27 cellular contexts compared by ENCODE assay signal in the genomic region with DNA sequence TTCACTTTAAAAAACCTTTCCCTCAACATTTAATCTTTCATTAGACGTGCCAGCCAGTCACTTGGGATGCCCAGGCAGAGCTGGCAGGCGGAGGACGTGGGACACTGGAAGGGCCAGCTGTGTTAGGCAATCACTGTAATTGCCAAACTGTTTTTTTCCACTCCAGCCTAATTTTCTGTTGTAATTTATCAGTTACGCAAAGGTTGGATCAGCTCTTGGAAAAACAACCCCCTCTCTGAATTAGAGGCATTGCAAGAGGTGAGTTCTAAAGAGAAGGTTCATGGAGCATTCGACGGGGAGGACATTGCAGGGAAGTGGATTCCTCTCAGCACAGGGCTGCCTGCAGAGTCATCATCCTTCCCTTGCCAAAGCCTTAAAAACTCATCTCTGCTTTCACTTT.
"Had no signal": no experiment of that assay in that cellular context is flagged by ENCODE, and none has a peak within 500 bp of the region (broad histone marks: within the 10 kb centered on the region; RNA-seq: fewer than 3 reads in every experiment).

No MANE protein-coding gene starts in this region.

- H3K27me3 ChIP-seq: brain microvascular endothelial cell, MG63, SJSA1 had no signal

- ATAC-seq: activated naive CD4-positive, alpha-beta T cell treated with anti-CD3 and anti-CD28 coated beads, Interleukin-2, amount 50 U/mL, for 72 hours; activated naive CD8-positive, alpha-beta T cell treated with anti-CD3 and anti-CD28 coated beads, Interleukin-2, amount 50 U/mL, for 24 hours; activated T-cell treated with anti-CD3 and anti-CD28 coated beads, Interleukin-2, amount 50 U/mL, for 4 hours; SK-N-SH treated with all-trans-retinoic acid at 6 μM for 48 hours had no signal

- H3K36me3 ChIP-seq: brain microvascular endothelial cell, MG63, SJSA1 had no signal

- H3K4me1 ChIP-seq: SJSA1 had no signal

- H3K4me3 Mint-ChIP-seq: activated B cell treated with CpG ODN at 0.5 μM for 24 hours; activated CD4-positive, alpha-beta memory T cell treated with anti-CD3 and anti-CD28 coated beads for 36 hours; activated CD4-positive, alpha-beta T cell treated with anti-CD3 and anti-CD28 coated beads, Interleukin-2, amount 10 ng/mL, durations not matched to agents 7 days and 5 days; activated naive CD8-positive, alpha-beta T cell treated with anti-CD3 and anti-CD28 coated beads, Interleukin-2, amount 50 U/mL, for 24 hours; activated T-cell treated with anti-CD3 and anti-CD28 coated beads, Interleukin-2, amount 50 U/mL, for 4 hours; T-helper 1 cell treated with Interleukin-12 subunit alpha and Interleukin-12 subunit beta and Interleukin-4 antibody, amounts not matched to agents 30 μg/mL and 1 μg/mL, for 36 hours had no signal

- H3K27ac Mint-ChIP-seq: activated B cell treated with CpG ODN at 0.5 μM for 24 hours; activated CD4-positive, alpha-beta memory T cell treated with anti-CD3 and anti-CD28 coated beads for 36 hours; activated CD4-positive, alpha-beta T cell treated with anti-CD3 and anti-CD28 coated beads, Interleukin-2, amount 10 ng/mL, durations not matched to agents 7 days and 5 days; activated naive CD4-positive, alpha-beta T cell treated with anti-CD3 and anti-CD28 coated beads, Interleukin-2, amount 50 U/mL, for 72 hours; activated naive CD8-positive, alpha-beta T cell treated with anti-CD3 and anti-CD28 coated beads, Interleukin-2, amount 50 U/mL, for 24 hours; T-helper 1 cell treated with Interleukin-12 subunit alpha and Interleukin-12 subunit beta and Interleukin-4 antibody, amounts not matched to agents 30 μg/mL and 1 μg/mL, for 36 hours had no signal

- FAIRE-seq: astrocyte, RCC 7860 had no signal

- H3K4me3 ChIP-seq: MG63, SJSA1 had no signal

- H3K27me3 Mint-ChIP-seq: activated B cell treated with CpG ODN at 0.5 μM for 24 hours; activated CD4-positive, alpha-beta memory T cell treated with anti-CD3 and anti-CD28 coated beads for 36 hours; activated naive CD8-positive, alpha-beta T cell treated with anti-CD3 and anti-CD28 coated beads, Interleukin-2, amount 50 U/mL, for 24 hours had no signal

- DNase-seq: activated B cell treated with CpG ODN at 0.5 μM for 24 hours; activated CD4-positive, alpha-beta memory T cell treated with anti-CD3 and anti-CD28 coated beads for 36 hours; activated CD4-positive, alpha-beta T cell treated with anti-CD3 and anti-CD28 coated beads for 1 hour; activated CD4-positive, alpha-beta T cell treated with anti-CD3 and anti-CD28 coated beads, Interleukin-2, amount 10 ng/mL, durations not matched to agents 7 days and 5 days; activated CD8-positive, alpha-beta memory T cell treated with anti-CD3 and anti-CD28 coated beads for 24 hours; activated effector memory CD4-positive, alpha-beta T cell treated with anti-CD3 and anti-CD28 coated beads, Interleukin-2, amount 50 U/mL, for 16 hours; activated naive CD4-positive, alpha-beta T cell treated with Interleukin-2 at 50 U/mL for 16 hours; activated naive CD8-positive, alpha-beta T cell treated with anti-CD3 and anti-CD28 coated beads, Interleukin-2, amount 50 U/mL, for 24 hours; activated T-cell treated with anti-CD3 and anti-CD28 coated beads, Interleukin-2, amount 50 U/mL, for 4 hours; amygdala; brain microvascular endothelial cell; MG63; MV-4-11; NCI-H1092 treated with DMSO at 0.1 percent for 48 hours; NCI-H1436; NCI-H1694 treated with DMSO at 0.1 percent for 48 hours; NCI-H2081 treated with DMSO at 0.1 percent for 48 hours; NCI-H446 treated with DMSO at 0.1 percent for 48 hours; NCI-H526 treated with DMSO at 0.1 percent for 48 hours; SHP77 had no signal

- H3K27ac ChIP-seq: brain microvascular endothelial cell, KMS-11, SJSA1 had no signal

- H3K4me1 Mint-ChIP-seq: activated B cell treated with CpG ODN at 0.5 μM for 24 hours; activated CD4-positive, alpha-beta T cell treated with anti-CD3 and anti-CD28 coated beads, Interleukin-2, amount 10 ng/mL, durations not matched to agents 7 days and 5 days; activated naive CD8-positive, alpha-beta T cell treated with anti-CD3 and anti-CD28 coated beads, Interleukin-2, amount 50 U/mL, for 24 hours had no signal

- H3K36me3 Mint-ChIP-seq: activated CD4-positive, alpha-beta memory T cell treated with anti-CD3 and anti-CD28 coated beads for 36 hours; activated naive CD4-positive, alpha-beta T cell treated with anti-CD3 and anti-CD28 coated beads, Interleukin-2, amount 50 U/mL, for 72 hours had no signal

- H3K9me3 ChIP-seq: MG63, SJSA1 had no signal
